9 cellular contexts compared by ENCODE assay signal in the genomic region with DNA sequence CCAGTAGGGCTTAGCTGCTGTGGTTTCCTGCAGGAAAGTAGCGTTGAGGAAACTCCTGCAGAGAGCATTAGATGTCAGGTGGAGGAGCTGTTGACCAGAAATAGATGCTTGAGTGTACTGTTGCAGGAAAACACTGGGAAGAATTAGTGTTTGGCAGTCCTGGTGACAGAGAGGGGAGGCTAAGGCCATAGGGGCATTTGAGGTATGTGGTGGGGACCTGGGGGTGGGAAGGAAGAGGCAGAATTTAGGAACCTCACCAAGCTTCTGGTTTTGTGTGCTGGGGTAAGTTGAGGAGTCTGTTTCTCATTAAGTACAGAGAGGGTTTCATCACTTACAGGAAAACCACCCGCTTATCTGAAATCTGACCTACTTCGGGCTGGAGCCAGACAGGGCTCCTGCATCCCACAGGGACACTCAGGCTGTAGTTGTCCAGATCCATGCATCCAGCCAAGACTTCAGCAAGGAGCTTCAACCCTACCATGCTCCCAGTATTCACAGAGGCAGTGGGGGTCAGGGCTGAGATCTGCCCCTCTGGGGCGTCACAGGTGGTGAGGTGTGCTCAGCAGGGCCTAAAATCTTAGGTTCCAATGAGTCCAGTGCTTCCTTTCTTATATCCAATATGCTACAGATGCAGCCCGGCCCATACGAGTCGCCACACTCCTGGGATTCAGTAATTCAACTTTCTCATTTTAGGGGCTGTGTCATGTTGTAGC. TPM values are rescaled to one million over a fixed set of nuclear protein-coding genes. Genes with fewer than 3 reads are reported as not detected.
DNase-seq lines count a peak whose midpoint lies in the region; ATAC-seq and TF ChIP-seq lines count a peak whose summit lies in the region.
"Had no signal": no experiment of that assay in that cellular context is flagged by ENCODE, and none has a peak within 500 bp of the region (broad histone marks: within the 10 kb centered on the region; RNA-seq: fewer than 3 reads in every experiment).

No MANE protein-coding gene starts in this region.

- H3K36me3 ChIP-seq in right atrium auricular region (peaks cover 46% of the 10 kb centered on the region), uterus (no peaks in the 10 kb centered on the region), stomach (peaks cover 51 to 61% (median 58%) of the 10 kb centered on the region in 4 donors)

- TF ChIP-seq POLR2A in uterus (IDR thresholded peaks at IDR 0.05) (no peak), stomach (IDR thresholded peaks at IDR 0.05) (no peak)

- intact Hi-C loops in Right ventricle myocardium inferior (cut with DNase I) = loop anchor here (1.0 kb wide), 1 partner anchor 9 kb away; no protein-coding TSS in a partner anchor
- intact Hi-C loops in uterus (cut with DNase I; ENCODE audit: low total_unique reads) = no loop called here
- intact Hi-C loops in stomach (cut with DNase I; ENCODE audit: low total_unique reads) = no loop called here

- H3K4me1 ChIP-seq in right atrium auricular region (peaks cover 0 to 32% of the 10 kb centered on the region in 2 donors), uterus (peaks cover 9 to 15% of the 10 kb centered on the region in 2 donors), stomach (peaks cover 0 to 25% (median 12%) of the 10 kb centered on the region in 4 donors)

- peak; percentile 79 for ATAC-seq in Right ventricle myocardium inferior

- peak in 1 of 2 donors; percentile 37 for TF ChIP-seq CTCF in right atrium auricular region (IDR thresholded peaks at IDR 0.05)
- peak; percentile 59 for TF ChIP-seq CTCF in fibroblast of the aortic adventitia (IDR thresholded peaks at IDR 0.05; ENCODE audit: insufficient read depth, low read length)
- TF ChIP-seq CTCF in uterus (IDR thresholded peaks at IDR 0.05) = peak; percentile 30 to 74 (median 44)
- no peak for TF ChIP-seq CTCF in stomach (IDR thresholded peaks at IDR 0.05)

- 61 to 83% (median 74%) methylated on average over 5 to 7 of the region's 7 CpGs for WGBS in stomach, 5 donors

- DNase-seq in Right ventricle myocardium inferior (ENCODE audit: missing footprints) = no peak
- DNase-seq in right atrium auricular region (ENCODE audit: low spot score) = no peak
- DNase-seq in UCSD-AML1 (lab: John Stamatoyannopoulos, UW; ENCODE audit: unreplicated experiment) = peak; percentile 46
- peak; percentile 97 for DNase-seq in fibroblast of the aortic adventitia (ENCODE audit: low read depth)
- peak; percentile 68 to 80 for DNase-seq in uterus
- no peak for DNase-seq in pons (ENCODE audit: low spot score)
- no peak for DNase-seq in stomach
- DNase-seq in stimulated activated CD4-positive, alpha-beta T cell treated with anti-CD3 and anti-CD28 coated beads, Interleukin-4, amount 100 ng/mL, for 1 hour = no peak
- DNase-seq: NCI-H1436 treated with DMSO at 0.1 percent for 48 hours had no signal

- H3K27me3 ChIP-seq in right atrium auricular region (no peaks in the 10 kb centered on the region), uterus (no peaks in the 10 kb centered on the region), stomach (no peaks in the 10 kb centered on the region)

- H3K27ac ChIP-seq in right atrium auricular region = peak overlapping the region in 1 of 2 donors; percentile 11
- H3K27ac ChIP-seq in uterus = peak overlapping the region; percentile 18 to 42
- H3K27ac ChIP-seq in stomach = no peak overlapping the region

- no peak for TF ChIP-seq EP300 in stomach (IDR thresholded peaks at IDR 0.05)

- H3K9me3 ChIP-seq in right atrium auricular region (no peaks in the 10 kb centered on the region), uterus (no peaks in the 10 kb centered on the region), stomach (no peaks in the 10 kb centered on the region)

- H3K4me3 ChIP-seq in right atrium auricular region = no peak overlapping the region
- no peak overlapping the region for H3K4me3 ChIP-seq in fibroblast of the aortic adventitia (ENCODE audit: low read depth, low read length)
- H3K4me3 ChIP-seq in uterus = no peak overlapping the region
- no peak overlapping the region for H3K4me3 ChIP-seq in stomach

RNA-seq across cellular contexts. Expression of gene SH2D2A, which starts 15.1 kb away (rescaled TPM):
- total RNA-seq in Right ventricle myocardium inferior (2.2 TPM), right atrium auricular region (under 1 TPM; 0.30 to 0.98 TPM), fibroblast of the aortic adventitia (ENCODE audit: low replicate concordance) (not detected in 2 replicates), uterus (1 to 10 TPM in 1 of 4 donors, not detected in 3; 6.0 TPM), stomach (10 to 100 TPM in 2 of 5 donors, under 1 TPM in 1, not detected in 2; 0.73 to 19.9 (median 11.6) TPM)
- polyA plus RNA-seq in stomach = 1 to 10 TPM in 2 of 3 donors, under 1 TPM in 1; 0.61 to 1.6 (median 1.4) TPM

RNA-seq across cellular contexts. Expression of gene PRCC, which starts 34.2 kb away (rescaled TPM):
- total RNA-seq in Right ventricle myocardium inferior (42.9 TPM), right atrium auricular region (10 to 100 TPM; 29.8 to 34.3 TPM), fibroblast of the aortic adventitia (ENCODE audit: low replicate concordance) (28.3 and 33.8 TPM in 2 replicates), uterus (10 to 100 TPM; 22.7 to 71.9 (median 29.1) TPM), stomach (10 to 100 TPM; 24.0 to 93.0 (median 76.4) TPM)
- 10 to 100 TPM; 39.1 to 41.9 (median 40.1) TPM for polyA plus RNA-seq in stomach

RNA-seq across cellular contexts. Expression of gene HDGF, which starts 50.1 kb away (rescaled TPM):
- total RNA-seq in Right ventricle myocardium inferior = 183 TPM
- total RNA-seq in right atrium auricular region = 100 to 1,000 TPM; 110 to 137 TPM
- 146 and 299 TPM in 2 replicates for total RNA-seq in fibroblast of the aortic adventitia (ENCODE audit: low replicate concordance)
- 100 to 1,000 TPM in 2 of 4 donors, 10 to 100 TPM in 2; 41.2 to 150 (median 73.7) TPM for total RNA-seq in uterus
- total RNA-seq in stomach = 100 to 1,000 TPM in 4 of 5 donors, 10 to 100 TPM in 1; 81.7 to 214 (median 163) TPM
- 100 to 1,000 TPM; 114 to 165 (median 144) TPM for polyA plus RNA-seq in stomach

RNA-seq across cellular contexts. Expression of gene INSRR, which starts 57.4 kb away (rescaled TPM):
- total RNA-seq in Right ventricle myocardium inferior (0.46 TPM), right atrium auricular region (not detected), fibroblast of the aortic adventitia (ENCODE audit: low replicate concordance) (0.08 TPM in 1 of 2 replicates, not detected in the other), uterus (1 to 10 TPM in 1 of 4 donors, not detected in 3; 1.2 TPM), stomach (under 1 TPM in 2 of 5 donors, not detected in 3; 0.18 to 0.29 TPM)
- polyA plus RNA-seq in stomach = under 1 TPM; 0.15 to 0.75 (median 0.33) TPM

RNA-seq across cellular contexts. Expression of gene NTRK1, which starts 59.1 kb away (rescaled TPM):
- 2.4 TPM for total RNA-seq in Right ventricle myocardium inferior
- 1 to 10 TPM in 1 of 2 donors, under 1 TPM in 1; 0.43 to 1.7 TPM for total RNA-seq in right atrium auricular region
- 0.09 TPM in 1 of 2 replicates, not detected in the other for total RNA-seq in fibroblast of the aortic adventitia (ENCODE audit: low replicate concordance)
- total RNA-seq in uterus = 10 to 100 TPM in 1 of 4 donors, 1 to 10 TPM in 1, under 1 TPM in 2; 0.35 to 19.2 (median 3.6) TPM
- total RNA-seq in stomach = under 1 TPM in 2 of 5 donors, not detected in 3; 0.87 to 0.92 TPM
- 1 to 10 TPM in 1 of 3 donors, under 1 TPM in 2; 0.23 to 1.2 (median 1.00) TPM for polyA plus RNA-seq in stomach

Comparison
In these comparisons a context has a peak if more than half of its experiments do, and no peak if none do; other contexts are left out.
1. DNase-seq: peak in UCSD-AML1 (single experiment), fibroblast of the aortic adventitia (single experiment) and uterus (2 of 2); none in Right ventricle myocardium inferior (single experiment), right atrium auricular region (single experiment), pons (single experiment), stomach (single experiment) and stimulated activated CD4-positive, alpha-beta T cell treated with anti-CD3 and anti-CD28 coated beads, Interleukin-4, amount 100 ng/mL, for 1 hour (single experiment).
2. H3K27ac ChIP-seq: peak in uterus (2 of 2); none in stomach (0 of 5).
3. CTCF ChIP-seq: peak in fibroblast of the aortic adventitia (single experiment) and uterus (4 of 4); none in stomach (0 of 7).